In genomic region chr22:46069518-46070214, GRCh38 we compare ENCODE assay signal across 8 cellular contexts.
DNase-seq lines count a peak whose midpoint lies in the region; TF ChIP-seq lines count a peak whose summit lies in the region.

No MANE protein-coding gene starts in this region.

- H3K36me3 ChIP-seq in WERI-Rb-1: peaks cover 8% of the 10 kb centered on the region; the same call in 1 of the 2 replicates

- peaks cover 56% of the 10 kb centered on the region for H3K4me1 ChIP-seq in mononuclear cell (ENCODE audit: insufficient read depth, low read length)

- DNase-seq in NCI-H2227 (lab: John Stamatoyannopoulos, UW; ENCODE audit: unreplicated experiment): peak; percentile 80
- no peak for DNase-seq in NCI-H2227 treated with DMSO at 0.1 percent for 48 hours (lab: John Stamatoyannopoulos, UW)
- peak; percentile 40 for DNase-seq in NCI-H146 treated with DMSO at 0.1 percent for 48 hours (lab: John Stamatoyannopoulos, UW; ENCODE audit: unreplicated experiment)
- no peak for DNase-seq in WERI-Rb-1
- peak; percentile 96 for DNase-seq in epithelial cell of esophagus (ENCODE audit: low read depth)
- no peak for DNase-seq in GM13977 (ENCODE audit: low spot score)

- in situ Hi-C loops in GM13977 (cut with MboI; ENCODE audit: low pct_unique_long_range_greater_than_20kb, low sequenced_read_pairs, unreplicated experiment): no loop called here

- peak overlapping the region; percentile 62 for H3K4me3 ChIP-seq in WERI-Rb-1 (ENCODE audit: low read depth, low read length)
- H3K4me3 ChIP-seq in epithelial cell of esophagus (ENCODE audit: low read length): peak overlapping the region; percentile 67
- peak overlapping the region; percentile 65 for H3K4me3 ChIP-seq in mononuclear cell (ENCODE audit: low read length)

- H3K9me3 ChIP-seq in WERI-Rb-1 (ENCODE audit: severe bottlenecking): no peaks in the 10 kb centered on the region
- H3K9me3 ChIP-seq in mononuclear cell (ENCODE audit: low read depth, low read length): no peaks in the 10 kb centered on the region

- no peak for TF ChIP-seq CTCF in WERI-Rb-1 (IDR thresholded peaks at IDR 0.05; ENCODE audit: low read depth, low read length)
- TF ChIP-seq CTCF in epithelial cell of esophagus (IDR thresholded peaks at IDR 0.05; ENCODE audit: insufficient read depth, low read depth, low read length, missing control alignments): no peak
- no peak for TF ChIP-seq CTCF in GM13977 (IDR thresholded peaks at IDR 0.05; ENCODE audit: extremely low read depth, insufficient read depth, missing control alignments)

- H3K27me3 ChIP-seq in WERI-Rb-1 (ENCODE audit: insufficient read depth, low read depth, severe bottlenecking) (no peaks in the 10 kb centered on the region), mononuclear cell (ENCODE audit: insufficient read depth, low read length) (no peaks in the 10 kb centered on the region)

- peak overlapping the region; percentile 87 for H3K27ac ChIP-seq in WERI-Rb-1
- peak overlapping the region; percentile 98 for H3K27ac ChIP-seq in temporal lobe (ENCODE audit: low read depth, low read length)

Comparison
In these comparisons a context has a peak if more than half of its experiments do, and no peak if none do; other contexts are left out.
1. DNase-seq: peak in NCI-H2227 (single experiment), NCI-H146 treated with DMSO at 0.1 percent for 48 hours (single experiment) and epithelial cell of esophagus (single experiment); none in NCI-H2227 treated with DMSO at 0.1 percent for 48 hours (single experiment), WERI-Rb-1 (single experiment) and GM13977 (single experiment).
2. Peak in every context shown above with its lines, with median percentiles within 50 percentile points of each other: H3K4me3 ChIP-seq.